Comparison of ENCODE assay signal across 16 cellular contexts in the genomic region with DNA sequence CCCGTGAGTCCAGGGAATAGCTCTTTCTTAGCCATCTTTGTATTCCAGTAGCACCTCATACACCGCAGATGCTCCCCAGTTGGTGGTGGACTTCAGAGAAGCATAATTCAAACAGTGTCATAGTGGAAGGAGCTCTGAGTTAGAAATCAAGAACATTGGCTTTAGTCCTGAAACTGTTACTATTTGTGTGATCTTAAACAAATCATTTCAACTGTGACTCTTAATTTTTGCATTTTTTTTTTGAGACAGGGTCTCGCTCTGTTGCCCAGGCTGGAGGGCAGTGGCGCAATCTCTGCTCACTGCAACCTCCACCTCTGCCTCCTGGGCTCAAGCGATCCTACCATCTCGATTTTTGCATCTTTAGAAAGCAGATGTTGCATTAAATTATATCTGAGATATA. TPM values are rescaled to one million over a fixed set of nuclear protein-coding genes. Genes with fewer than 3 reads are reported as not detected.
A peak's percentile ranks its signal among the peaks of the same experiment; 100 is the strongest.
DNase-seq lines count a peak whose midpoint lies in the region; ATAC-seq, FAIRE-seq and TF ChIP-seq lines count a peak whose summit lies in the region.
"Had no signal": no experiment of that assay in that cellular context is flagged by ENCODE, and none has a peak within 500 bp of the region (broad histone marks: within the 10 kb centered on the region; RNA-seq: fewer than 3 reads in every experiment).

No MANE protein-coding gene starts in this region.

- no peaks in the 10 kb centered on the region for H3K27me3 Mint-ChIP-seq in activated naive CD8-positive, alpha-beta T cell
- no peaks in the 10 kb centered on the region for H3K27me3 Mint-ChIP-seq in activated naive CD8-positive, alpha-beta T cell treated with anti-CD3 and anti-CD28 coated beads, Interleukin-2, amount 50 U/mL, for 24 hours
- H3K27me3 Mint-ChIP-seq: activated B cell treated with CpG ODN at 0.5 μM for 24 hours had no signal

- no peaks in the 10 kb centered on the region for H3K79me2 ChIP-seq in OCI-LY1 (ENCODE audit: insufficient read depth, low read length)

- H3K4me3 Mint-ChIP-seq in activated naive CD8-positive, alpha-beta T cell: no peak overlapping the region
- no peak overlapping the region for H3K4me3 Mint-ChIP-seq in activated naive CD8-positive, alpha-beta T cell treated with anti-CD3 and anti-CD28 coated beads, Interleukin-2, amount 50 U/mL, for 24 hours
- H3K4me3 Mint-ChIP-seq: activated B cell treated with CpG ODN at 0.5 μM for 24 hours had no signal

- H3K27ac Mint-ChIP-seq in activated naive CD8-positive, alpha-beta T cell: peak overlapping the region; percentile 73
- no peak overlapping the region for H3K27ac Mint-ChIP-seq in activated naive CD8-positive, alpha-beta T cell treated with anti-CD3 and anti-CD28 coated beads, Interleukin-2, amount 50 U/mL, for 24 hours

- ATAC-seq in activated naive CD8-positive, alpha-beta T cell treated with anti-CD3 and anti-CD28 coated beads, Interleukin-2, amount 50 U/mL, for 24 hours: no peak
- no peak for ATAC-seq in pancreas

- peaks cover 13% of the 10 kb centered on the region for H3K36me3 Mint-ChIP-seq in activated naive CD8-positive, alpha-beta T cell
- peaks cover 5% of the 10 kb centered on the region for H3K36me3 Mint-ChIP-seq in activated naive CD8-positive, alpha-beta T cell treated with anti-CD3 and anti-CD28 coated beads, Interleukin-2, amount 50 U/mL, for 24 hours (ENCODE audit: low read depth)

- 94 to 95% (median 94%) methylated on average over 6 of the region's 6 CpGs for WGBS in ovary, 3 donors
- WGBS in pancreas, 2 donors: 91 to 93% methylated on average over 6 of the region's 6 CpGs

- no peaks in the 10 kb centered on the region for H3F3A ChIP-seq in OCI-LY1 (ENCODE audit: insufficient read depth, low read length)

- peaks cover 46% of the 10 kb centered on the region for H3K4me1 ChIP-seq in OCI-LY1 (ENCODE audit: insufficient read depth, low read length, severe bottlenecking)
- H3K4me1 ChIP-seq in ovary (ENCODE audit: insufficient read depth): peaks cover 6% of the 10 kb centered on the region
- H3K4me1 ChIP-seq in pancreas: peaks cover 0 to 13% (median 0%) of the 10 kb centered on the region in 3 donors

- TF ChIP-seq POLR2A in ovary (IDR thresholded peaks at IDR 0.05): no peak

- H3K4me3 ChIP-seq in OCI-LY1 (ENCODE audit: low read depth, low read length, poor library complexity, severe bottlenecking) (no peak overlapping the region), ovary (no peak overlapping the region), pancreas (no peak overlapping the region)

- peaks cover 35% of the 10 kb centered on the region for H3K4me1 Mint-ChIP-seq in activated naive CD8-positive, alpha-beta T cell (ENCODE audit: low read depth)
- peaks cover 25% of the 10 kb centered on the region for H3K4me1 Mint-ChIP-seq in activated naive CD8-positive, alpha-beta T cell treated with anti-CD3 and anti-CD28 coated beads, Interleukin-2, amount 50 U/mL, for 24 hours

- H4K20me1 ChIP-seq in OCI-LY1 (ENCODE audit: insufficient read depth, low read length): no peaks in the 10 kb centered on the region

- TF ChIP-seq EP300 in ovary (IDR thresholded peaks at IDR 0.05): no peak

- no peaks in the 10 kb centered on the region for H3K9me2 ChIP-seq in OCI-LY1 (ENCODE audit: low read depth, low read length)

- H3K4me2 ChIP-seq in OCI-LY1 (ENCODE audit: low read length): peak overlapping the region; percentile 13; the same call in 1 of the 2 replicates

- no peaks in the 10 kb centered on the region for H3K9me3 Mint-ChIP-seq in activated naive CD8-positive, alpha-beta T cell (ENCODE audit: low read depth)
- H3K9me3 Mint-ChIP-seq in activated naive CD8-positive, alpha-beta T cell treated with anti-CD3 and anti-CD28 coated beads, Interleukin-2, amount 50 U/mL, for 24 hours: no peaks in the 10 kb centered on the region
- H3K9me3 Mint-ChIP-seq: activated B cell treated with CpG ODN at 0.5 μM for 24 hours had no signal

- no peak for DNase-seq in activated naive CD8-positive, alpha-beta T cell treated with anti-CD3 and anti-CD28 coated beads, Interleukin-2, amount 50 U/mL, for 24 hours
- DNase-seq in germinal center (ENCODE audit: low spot score) (peak; percentile 9), GM20000 (ENCODE audit: low spot score) (no peak), ovary (no peak), pancreas (no peak)
- DNase-seq: activated B cell treated with CpG ODN at 0.5 μM for 24 hours; activated effector memory CD4-positive, alpha-beta T cell treated with anti-CD3 and anti-CD28 coated beads, Interleukin-2, amount 50 U/mL, for 16 hours; aorta; effector CD8-positive, alpha-beta T cell; esophagus squamous epithelium; GOT3; NCI-H1417 treated with DMSO at 0.1 percent for 48 hours; SHP77; stimulated activated CD4-positive, alpha-beta T cell treated with anti-CD3 and anti-CD28 coated beads, Interleukin-4, amount 100 ng/mL, for 4 hours had no signal

- no peaks in the 10 kb centered on the region for H3K27me3 ChIP-seq in OCI-LY1 (ENCODE audit: insufficient read depth, low read length)
- no peaks in the 10 kb centered on the region for H3K27me3 ChIP-seq in ovary
- H3K27me3 ChIP-seq in pancreas: no peaks in the 10 kb centered on the region
- H3K27me3 ChIP-seq: esophagus squamous epithelium had no signal

- no peaks in the 10 kb centered on the region for H3K9me3 ChIP-seq in OCI-LY1 (ENCODE audit: low read length)
- H3K9me3 ChIP-seq in ovary: no peaks in the 10 kb centered on the region
- no peaks in the 10 kb centered on the region for H3K9me3 ChIP-seq in pancreas
- H3K9me3 ChIP-seq: esophagus squamous epithelium had no signal

- intact Hi-C loops in ovary (cut with DNase I) (no loop called here), pancreas (cut with DNase I) (no loop called here)

- FAIRE-seq in pancreas (lab: Jason Lieb, UNC): no peak

- no peak overlapping the region for H3K9ac ChIP-seq in OCI-LY1 (ENCODE audit: low read length)

- H3K36me3 ChIP-seq in OCI-LY1 (ENCODE audit: insufficient read depth, low read length): no peaks in the 10 kb centered on the region
- H3K36me3 ChIP-seq in ovary: no peaks in the 10 kb centered on the region
- H3K36me3 ChIP-seq in pancreas: no peaks in the 10 kb centered on the region
- H3K36me3 ChIP-seq: esophagus squamous epithelium had no signal

- H3K27ac ChIP-seq in OCI-LY1 (ENCODE audit: low read depth, low read length, poor library complexity, severe bottlenecking) (peak overlapping the region; percentile 8), ovary (no peak overlapping the region), pancreas (no peak overlapping the region)
- H3K27ac ChIP-seq: esophagus squamous epithelium had no signal

- no peak for TF ChIP-seq CTCF in OCI-LY1 (IDR thresholded peaks at IDR 0.05; ENCODE audit: low read length)
- no peak for TF ChIP-seq CTCF in GM20000 (IDR thresholded peaks at IDR 0.05; ENCODE audit: extremely low read depth, missing control alignments)
- no peak for TF ChIP-seq CTCF in ovary (IDR thresholded peaks at IDR 0.05)
- TF ChIP-seq CTCF in pancreas (IDR thresholded peaks at IDR 0.05): no peak

- H2AFZ ChIP-seq in OCI-LY1 (ENCODE audit: low read length): no peak overlapping the region

RNA-seq across cellular contexts. Expression of a gene that starts 1.8 kb away (rescaled TPM):
- 10 to 100 TPM in 1 of 7 donors, 1 to 10 TPM in 6; 6.5 to 12.1 (median 8.8) TPM for total RNA-seq in ovary
- polyA plus RNA-seq in ovary: 10 to 100 TPM in 1 of 2 donors, 1 to 10 TPM in 1; 9.7 to 18.1 TPM
- 1 to 10 TPM; 2.8 to 10.0 (median 4.7) TPM for total RNA-seq in pancreas
- 1 to 10 TPM; 9.1 to 10.0 TPM for polyA plus RNA-seq in pancreas
